In genomic region chr12:76878899-76879709, GRCh38 we compare ENCODE assay signal across 8 cellular contexts. TPM values are rescaled to one million over a fixed set of nuclear protein-coding genes. Genes with fewer than 3 reads are reported as not detected.
DNase-seq lines count a peak whose midpoint lies in the region; ATAC-seq and TF ChIP-seq lines count a peak whose summit lies in the region.

CSRP2 (minus strand) TSS chr12:76879019; CDS start chr12:76866260, 12,759 bp downstream.

- H3K27ac Mint-ChIP-seq in T-cell, result no peak within 1 kb of the TSS

- H3K27me3 Mint-ChIP-seq in T-cell, result peaks cover 39 to 56% of the 10 kb centered on the region in 2 donors

- CTCF ChIA-PET in T-cell (lab: Charles Lee), result no interaction called here

- peak; percentile 92 for TF ChIP-seq POLR2A in prostate gland (IDR thresholded peaks at IDR 0.05)
- TF ChIP-seq POLR2A in uterus (IDR thresholded peaks at IDR 0.05), result peak; percentile 89 to 93

- no peak for TF ChIP-seq CTCF in GM12865 (IDR thresholded peaks at IDR 0.05; ENCODE audit: insufficient read depth, low read depth, low read length, missing control alignments)
- TF ChIP-seq CTCF in right atrium auricular region (IDR thresholded peaks at IDR 0.05), result peak in 1 of 2 donors; percentile 32
- peak in 3 of 4 experiments; percentile 17 to 30 (median 17) for TF ChIP-seq CTCF in prostate gland (IDR thresholded peaks at IDR 0.05)
- peak; percentile 9 to 34 (median 30) for TF ChIP-seq CTCF in uterus (IDR thresholded peaks at IDR 0.05)

- ATAC-seq in HG02610 (IDR thresholded peaks at IDR 0.05; ENCODE audit: unreplicated experiment) (peak; percentile 94), T-cell (replicated peaks in 1 of 4) (peak; percentile 72 to 84 (median 82))

- no peaks in the 10 kb centered on the region for H3K36me3 Mint-ChIP-seq in T-cell

- H3K9me3 ChIP-seq in right atrium auricular region (peaks cover 0 to 8% of the 10 kb centered on the region in 2 donors), prostate gland (no peaks in the 10 kb centered on the region), uterus (no peaks in the 10 kb centered on the region)

- peak; percentile 78 for DNase-seq in GM12865 (ENCODE audit: low read depth)
- DNase-seq in NCI-H1417 treated with DMSO at 0.1 percent for 48 hours (lab: John Stamatoyannopoulos, UW), result peak; percentile 37
- peak in 33 of 34 experiments; percentile 4 to 53 (median 29) for DNase-seq in T-cell
- DNase-seq in right atrium auricular region (ENCODE audit: low spot score), result peak; percentile 85
- DNase-seq in prostate gland (ENCODE audit: low spot score), result peak; percentile 91
- peak; percentile 91 to 95 for DNase-seq in uterus

- POLR2A ChIA-PET in T-cell (lab: Charles Lee), result no interaction called here

- H3K27ac ChIP-seq in angular gyrus (ENCODE audit: low read depth, low read length) (peak within 1 kb of the TSS; percentile 58), right atrium auricular region (peak within 1 kb of the TSS; percentile 75 to 85), prostate gland (peak within 1 kb of the TSS; percentile 80 to 91), uterus (peak within 1 kb of the TSS; percentile 90 to 94)

- peaks cover 17 to 18% (median 18%) of the 10 kb centered on the region in 3 donors for H3K4me1 Mint-ChIP-seq in T-cell

- H3K4me1 ChIP-seq in right atrium auricular region (peaks cover 0 to 17% of the 10 kb centered on the region in 2 donors), prostate gland (replicated peaks) (peaks cover 7% of the 10 kb centered on the region), uterus (no peaks in the 10 kb centered on the region)

- H3K36me3 ChIP-seq in right atrium auricular region (no peaks in the 10 kb centered on the region), prostate gland (no peaks in the 10 kb centered on the region), uterus (no peaks in the 10 kb centered on the region)

- H3K4me3 ChIP-seq in GM12865 (ENCODE audit: low read depth, low read length) (peak within 1 kb of the TSS; percentile 78), right atrium auricular region (peak within 1 kb of the TSS; percentile 53 to 72), prostate gland (peak within 1 kb of the TSS; percentile 61 to 70), uterus (peak within 1 kb of the TSS; percentile 59 to 61)

- peak within 1 kb of the TSS; percentile 86 to 96 (median 89) for H3K4me3 Mint-ChIP-seq in T-cell

- H3K27me3 ChIP-seq in right atrium auricular region (no peaks in the 10 kb centered on the region), prostate gland (replicated peaks; ENCODE audit: insufficient read depth) (no peaks in the 10 kb centered on the region), uterus (no peaks in the 10 kb centered on the region)

- WGBS in prostate gland, result under 1% methylated on average over 60 of the region's 71 CpGs

- intact Hi-C loops in prostate gland (cut with DNase I), result loop anchor here (5.0 kb wide), 1 partner anchor 57 kb away; no protein-coding TSS in a partner anchor
- intact Hi-C loops in uterus (cut with DNase I; ENCODE audit: low total_unique reads), result no loop called here

- no peaks in the 10 kb centered on the region for H3K9me3 Mint-ChIP-seq in T-cell

RNA-seq across cellular contexts. Expression of gene CSRP2, which starts in this region (rescaled TPM):
- total RNA-seq in T-cell, result under 1 TPM in 2 of 5 donors, not detected in 3; 0.19 to 0.50 TPM
- total RNA-seq in right atrium auricular region, result 10 to 100 TPM in 1 of 2 donors, 1 to 10 TPM in 1; 6.4 to 11.6 TPM
- total RNA-seq in prostate gland, result 10 to 100 TPM; 31.0 to 98.6 TPM
- total RNA-seq in uterus, result 10 to 100 TPM; 14.1 to 69.0 (median 29.7) TPM

Comparison
In these comparisons a context has a peak if more than half of its experiments do, and no peak if none do; other contexts are left out.
1. Peak in every context shown above with its lines: DNase-seq, ATAC-seq, H3K4me3 ChIP-seq and H3K27ac ChIP-seq.
2. RNA of gene CSRP2 (total RNA-seq): 31.0 to 98.6 TPM in prostate gland, 14.1 to 69.0 TPM in uterus and 6.4 to 11.6 TPM in right atrium auricular region; 0.19 to 0.50 TPM in T-cell; every median in the first group is over 4 times any median in the second.
3. Peak in DNase-seq and ATAC-seq in T-cell; RNA of the gene not detected or under 1 TPM.
4. DNase-seq: peak in every context shown above with its lines; median percentile 93 in uterus; 91 in prostate gland; 85 in right atrium auricular region; 78 in GM12865; 37 in NCI-H1417 treated with DMSO at 0.1 percent for 48 hours; 29 in T-cell.